8 cellular contexts compared by ENCODE assay signal in the genomic region with DNA sequence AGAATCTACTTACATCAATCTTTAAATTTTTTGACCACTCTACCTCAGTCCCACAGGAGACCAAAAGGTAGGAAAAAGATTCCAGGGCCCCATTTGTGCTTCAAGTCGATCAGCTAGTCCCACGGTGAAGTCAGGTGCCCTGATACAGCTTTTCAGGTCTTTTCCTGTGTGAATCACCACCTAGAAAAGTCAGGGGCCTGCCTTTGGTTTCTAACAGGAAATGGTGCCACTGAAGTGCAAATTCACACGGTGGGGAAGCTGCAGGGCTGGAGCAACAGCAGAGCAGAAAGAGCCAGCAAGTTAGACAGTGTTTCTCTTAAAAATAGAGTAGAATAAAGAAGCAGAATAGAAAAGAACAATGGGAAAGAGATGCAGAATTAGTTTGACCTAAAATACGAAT.
DNase-seq lines count a peak whose midpoint lies in the region; ATAC-seq and TF ChIP-seq lines count a peak whose summit lies in the region.

No MANE protein-coding gene starts in this region.

- TF ChIP-seq CTCF in stomach (IDR thresholded peaks at IDR 0.05): no peak

- no peak overlapping the region for H3K4me3 ChIP-seq in stomach

- no peaks in the 10 kb centered on the region for H3K27me3 Mint-ChIP-seq in activated T-cell treated with anti-CD3 and anti-CD28 coated beads, Interleukin-2, amount 50 U/mL, for 4 hours (ENCODE audit: low read depth)

- WGBS in stomach, 5 donors: 52 to 66% (median 55%) methylated on average over 4 of the region's 4 CpGs

- peaks cover 86% of the 10 kb centered on the region for H3K4me1 Mint-ChIP-seq in activated T-cell treated with anti-CD3 and anti-CD28 coated beads, Interleukin-2, amount 50 U/mL, for 4 hours (ENCODE audit: low read depth)

- H3K27me3 ChIP-seq in stomach: no peaks in the 10 kb centered on the region

- H3K9me3 Mint-ChIP-seq in activated T-cell treated with anti-CD3 and anti-CD28 coated beads, Interleukin-2, amount 50 U/mL, for 4 hours: peaks cover 3% of the 10 kb centered on the region

- intact Hi-C loops in stomach (cut with DNase I; ENCODE audit: low total_unique reads): no loop called here

- H3K36me3 ChIP-seq in stomach: no peaks in the 10 kb centered on the region

- peaks cover 16% of the 10 kb centered on the region for H3K36me3 Mint-ChIP-seq in activated T-cell treated with anti-CD3 and anti-CD28 coated beads, Interleukin-2, amount 50 U/mL, for 4 hours (ENCODE audit: insufficient read depth)

- H3K9me3 ChIP-seq in stomach: no peaks in the 10 kb centered on the region

- no peak for TF ChIP-seq POLR2A in stomach (IDR thresholded peaks at IDR 0.05)

- H3K4me1 ChIP-seq in stomach: peaks cover 0 to 64% (median 37%) of the 10 kb centered on the region in 4 donors

- peak; percentile 13 for DNase-seq in Daoy (ENCODE audit: low read depth)
- DNase-seq in KBM-7: peak; percentile 10
- peak; percentile 60 for DNase-seq in activated T-cell treated with anti-CD3 and anti-CD28 coated beads, Interleukin-2, amount 50 U/mL, for 4 hours
- DNase-seq in kidney tubule cell (ENCODE audit: low spot score): peak; percentile 72
- peak; percentile 29 for DNase-seq in stomach
- DNase-seq in anterior cingulate cortex (lab: John Stamatoyannopoulos, UW): no peak
- DNase-seq in SHP77 (lab: John Stamatoyannopoulos, UW): no peak

- TF ChIP-seq EP300 in stomach (IDR thresholded peaks at IDR 0.05): no peak

- peak overlapping the region; percentile 83 for H3K4me3 Mint-ChIP-seq in activated T-cell treated with anti-CD3 and anti-CD28 coated beads, Interleukin-2, amount 50 U/mL, for 4 hours

- peak overlapping the region in 1 of 5 donors; percentile 34 for H3K27ac ChIP-seq in stomach

- in situ Hi-C loops in KBM-7 (cut with MboI; ENCODE audit: low pct_unique_long_range_greater_than_20kb, low sequenced_read_pairs): no loop called here

- peak; percentile 95 for ATAC-seq in GM21526 (IDR thresholded peaks at IDR 0.05; ENCODE audit: low FRiP score, unreplicated experiment)
- ATAC-seq in activated T-cell treated with anti-CD3 and anti-CD28 coated beads, Interleukin-2, amount 50 U/mL, for 4 hours: peak; percentile 99

Comparison
In these comparisons a context has a peak if more than half of its experiments do, and no peak if none do; other contexts are left out.
1. DNase-seq: peak in Daoy (single experiment), KBM-7 (single experiment), activated T-cell treated with anti-CD3 and anti-CD28 coated beads, Interleukin-2, amount 50 U/mL, for 4 hours (single experiment), kidney tubule cell (single experiment) and stomach (single experiment); none in anterior cingulate cortex (0 of 58) and SHP77 (0 of 2).